8 cellular contexts compared by ENCODE assay signal in the genomic region with DNA sequence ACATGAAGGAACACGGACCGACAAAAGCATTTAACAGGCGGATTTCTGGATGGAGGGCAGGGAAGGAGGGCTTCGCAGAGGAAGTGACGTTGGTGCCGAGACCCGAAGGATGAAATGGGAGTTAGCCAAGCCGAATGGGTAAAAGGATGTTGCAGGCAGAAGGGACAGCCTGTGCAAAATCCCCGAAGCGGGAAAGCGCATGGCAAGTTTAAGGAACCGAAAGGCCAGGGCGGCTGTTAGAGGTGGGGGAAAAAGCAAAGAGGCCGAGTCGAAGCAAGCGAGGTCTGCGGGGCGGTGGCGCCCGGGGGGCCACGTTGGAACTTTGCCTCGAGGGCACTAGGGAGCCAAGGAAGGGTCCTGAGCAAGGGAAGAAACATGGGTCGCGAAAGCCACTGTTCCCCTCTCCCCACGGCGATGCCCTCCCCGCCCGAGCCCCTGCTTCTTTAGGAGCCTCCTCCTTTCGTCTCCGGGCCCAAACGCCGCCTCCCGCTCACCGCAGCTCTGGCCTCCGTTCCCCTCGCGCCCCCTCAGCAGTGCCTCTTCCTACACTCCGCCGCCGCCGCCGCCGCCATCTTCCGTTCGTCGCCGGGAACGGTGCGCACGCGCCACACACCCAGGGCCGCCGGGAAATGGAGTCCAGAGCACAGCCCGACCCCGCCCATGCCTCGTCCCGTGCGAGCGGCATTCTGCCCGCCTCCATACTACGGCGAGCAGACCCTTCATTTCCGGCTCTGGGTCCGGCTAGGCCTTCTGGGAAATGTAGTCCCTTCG. TPM values are rescaled to one million over a fixed set of nuclear protein-coding genes. Genes with fewer than 3 reads are reported as not detected.
DNase-seq lines count a peak whose midpoint lies in the region; ATAC-seq and TF ChIP-seq lines count a peak whose summit lies in the region.

A gene (minus strand): TSS at position 584 of the 771 bp plus-strand sequence. CDS start 8,652 bp downstream, outside the sequence.

- DNase-seq in DMS53 (lab: John Stamatoyannopoulos, UW) (peak; percentile 100), Peyer's patch (peak; percentile 98 to 99 (median 99))
- DNase-seq in activated T-cell treated with anti-CD3 and anti-CD28 coated beads, Interleukin-2, amount 50 U/mL, for 48 hours, result peak; percentile 98 to 99
- peak; percentile 96 for DNase-seq in stimulated activated CD8-positive, alpha-beta memory T cell treated with anti-CD3 and anti-CD28 coated beads, Interleukin-7, amount 100 ng/mL, for 24 hours (ENCODE audit: low read depth)

- H3K27me3 ChIP-seq in KMS-11 (ENCODE audit: insufficient read depth, low read depth) (peaks cover 41% of the 10 kb centered on the region), Peyer's patch (no peaks in the 10 kb centered on the region), esophagus (ENCODE audit: control insufficient read depth in 1 of 2, insufficient read depth in 2 of 2, low read length in 2 of 2) (peaks cover 0 to 3% of the 10 kb centered on the region in 2 donors), muscle layer of colon (ENCODE audit: control insufficient read depth in 1 of 2, insufficient read depth in 2 of 2, low read length in 2 of 2) (peaks cover 15 to 19% of the 10 kb centered on the region in 2 donors)

- peak within 1 kb of the TSS; percentile 81 for H3K4me2 ChIP-seq in KMS-11

- no peaks in the 10 kb centered on the region for H3K9me3 ChIP-seq in Peyer's patch
- H3K9me3 ChIP-seq in esophagus (ENCODE audit: control insufficient read depth in 2 of 2, insufficient read depth in 1 of 2, low read depth in 1 of 2, low read length in 1 of 2), result no peaks in the 10 kb centered on the region
- H3K9me3 ChIP-seq in muscle layer of colon (ENCODE audit: low read length), result no peaks in the 10 kb centered on the region

- H3K4me3 ChIP-seq in KMS-11 (IDR thresholded peaks at IDR 0.05; ENCODE audit: insufficient read depth, low read depth, low read length) (no peak within 1 kb of the TSS), Peyer's patch (peak within 1 kb of the TSS; percentile 75 to 88 (median 88)), esophagus (ENCODE audit: low read depth in 1 of 2, low read length in 2 of 2) (peak within 1 kb of the TSS; percentile 80 to 95), muscle layer of colon (ENCODE audit: low read depth in 1 of 2, low read length in 2 of 2) (peak within 1 kb of the TSS; percentile 52 to 87)

- no peak for TF ChIP-seq CTCF in KMS-11 (conservative IDR thresholded peaks at IDR 0.05; ENCODE audit: low read depth, low read length)
- no peak for TF ChIP-seq CTCF in Peyer's patch (IDR thresholded peaks at IDR 0.05)

- H3K27ac ChIP-seq in KMS-11 (peak within 1 kb of the TSS; percentile 62), Peyer's patch (peak within 1 kb of the TSS; percentile 91 to 94 (median 92)), esophagus (ENCODE audit: low read depth in 2 of 2, low read length in 1 of 2) (peak within 1 kb of the TSS; percentile 83 to 93), muscle layer of colon (ENCODE audit: low read depth, low read length) (peak within 1 kb of the TSS; percentile 77)

- WGBS in esophagus, 2 donors, result 0 to 1% methylated on average over 56 to 65 of the region's 65 CpGs

- peak in 1 of 2 donors; percentile 22 for TF ChIP-seq POLR2A in Peyer's patch (IDR thresholded peaks at IDR 0.05)

- H3K79me2 ChIP-seq in KMS-11 (ENCODE audit: insufficient read depth, low read depth), result peaks cover 36% of the 10 kb centered on the region; the same call in 1 of the 2 replicates

- H3K36me3 ChIP-seq in KMS-11 (ENCODE audit: insufficient read depth) (no peaks in the 10 kb centered on the region; the same call in 1 of the 2 replicates), Peyer's patch (peaks cover 0 to 11% (median 0%) of the 10 kb centered on the region in 3 donors), esophagus (ENCODE audit: control insufficient read depth in 2 of 2, insufficient read depth in 2 of 2, low read length in 1 of 2) (no peaks in the 10 kb centered on the region), muscle layer of colon (ENCODE audit: insufficient read depth, low read length) (no peaks in the 10 kb centered on the region)

- H3K9ac ChIP-seq in KMS-11 (peak within 1 kb of the TSS; percentile 86), muscle layer of colon (ENCODE audit: low read length) (peak within 1 kb of the TSS; percentile 81)

- peaks cover 21% of the 10 kb centered on the region for H3K4me1 ChIP-seq in KMS-11 (ENCODE audit: low read depth, poor library complexity, severe bottlenecking)
- peaks cover 3 to 22% (median 11%) of the 10 kb centered on the region in 4 donors for H3K4me1 ChIP-seq in Peyer's patch
- H3K4me1 ChIP-seq in esophagus (ENCODE audit: control insufficient read depth in 2 of 2, insufficient read depth in 2 of 2, low read length in 1 of 2), result peaks cover 0 to 3% of the 10 kb centered on the region in 2 donors
- H3K4me1 ChIP-seq in muscle layer of colon (ENCODE audit: insufficient read depth, low read length), result peaks cover 16% of the 10 kb centered on the region

- ATAC-seq in GM21723 (IDR thresholded peaks at IDR 0.05; ENCODE audit: unreplicated experiment), result peak; percentile 87

- H2AFZ ChIP-seq in KMS-11 (ENCODE audit: low read depth), result peak within 1 kb of the TSS; percentile 98

- no peaks in the 10 kb centered on the region for H4K20me1 ChIP-seq in KMS-11 (ENCODE audit: insufficient read depth)

RNA-seq across cellular contexts. Expression of the gene that starts here (rescaled TPM):
- total RNA-seq in Peyer's patch, result 100 to 1,000 TPM in 1 of 4 donors, 10 to 100 TPM in 3; 44.0 to 158 (median 90.3) TPM
- 10 to 100 TPM; 31.3 to 76.3 TPM for polyA plus RNA-seq in esophagus
